In the genomic region with DNA sequence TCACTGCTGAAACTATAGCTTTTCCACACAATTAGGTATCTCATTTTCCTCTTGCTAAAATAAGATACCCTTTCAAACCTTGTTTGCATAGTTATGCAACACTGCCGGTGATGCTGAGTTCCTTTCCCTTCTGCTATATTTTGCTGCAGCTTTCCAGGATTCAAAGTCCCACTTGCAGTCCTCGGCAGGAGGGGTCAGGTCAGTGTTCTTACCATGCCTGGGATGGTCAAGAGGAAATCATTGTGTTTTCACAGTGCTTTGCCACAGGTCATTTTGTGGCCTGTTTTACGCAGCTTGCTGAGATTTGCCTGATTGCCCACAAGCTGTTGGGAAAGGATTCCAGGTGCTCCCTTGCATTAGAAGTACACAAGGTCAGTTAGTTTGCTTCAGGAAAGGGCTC, we compare ENCODE assay signal across 1 cellular context.
TF ChIP-seq lines count a peak whose summit lies in the region.

No MANE protein-coding gene starts in this region.

TF ChIP-seq in HepG2, 621 proteins besides CTCF, POLR2A, EP300 and RAD21 (continued from another document and continues in another):
- no peak for TF ChIP-seq ZBTB2 (CRISPR knock-in tag; IDR thresholded peaks at IDR 0.05; ENCODE audit: low read depth)
- no peak for TF ChIP-seq GPN1 (CRISPR knock-in tag; IDR thresholded peaks at IDR 0.05; ENCODE audit: borderline replicate concordance)
- no peak for TF ChIP-seq HMG20B (CRISPR knock-in tag; conservative IDR thresholded peaks at IDR 0.05)
- TF ChIP-seq GMEB1 (CRISPR knock-in tag; IDR thresholded peaks at IDR 0.05; ENCODE audit: borderline replicate concordance) = no peak
- TF ChIP-seq ZNF354B (CRISPR knock-in tag; IDR thresholded peaks at IDR 0.05) = no peak
- TF ChIP-seq ZNF549 (CRISPR knock-in tag; IDR thresholded peaks at IDR 0.05) = no peak
- TF ChIP-seq, protein P1, sequence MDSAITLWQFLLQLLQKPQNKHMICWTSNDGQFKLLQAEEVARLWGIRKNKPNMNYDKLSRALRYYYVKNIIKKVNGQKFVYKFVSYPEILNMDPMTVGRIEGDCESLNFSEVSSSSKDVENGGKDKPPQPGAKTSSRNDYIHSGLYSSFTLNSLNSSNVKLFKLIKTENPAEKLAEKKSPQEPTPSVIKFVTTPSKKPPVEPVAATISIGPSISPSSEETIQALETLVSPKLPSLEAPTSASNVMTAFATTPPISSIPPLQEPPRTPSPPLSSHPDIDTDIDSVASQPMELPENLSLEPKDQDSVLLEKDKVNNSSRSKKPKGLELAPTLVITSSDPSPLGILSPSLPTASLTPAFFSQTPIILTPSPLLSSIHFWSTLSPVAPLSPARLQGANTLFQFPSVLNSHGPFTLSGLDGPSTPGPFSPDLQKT (CRISPR knock-in tag; IDR thresholded peaks at IDR 0.05; ENCODE audit: borderline replicate concordance) = no peak
- peak; percentile 53; the same call in 1 of the 2 replicates for TF ChIP-seq PITX1 (CRISPR knock-in tag; IDR thresholded peaks at IDR 0.05)
- no peak for TF ChIP-seq ZNF260 (CRISPR knock-in tag; IDR thresholded peaks at IDR 0.05; ENCODE audit: borderline replicate concordance, low read depth)
- no peak for TF ChIP-seq ZNF281 (CRISPR knock-in tag; IDR thresholded peaks at IDR 0.05; ENCODE audit: borderline replicate concordance)
- TF ChIP-seq ATM (IDR thresholded peaks at IDR 0.05; ENCODE audit: borderline replicate concordance) = no peak
- TF ChIP-seq CC2D1A (CRISPR knock-in tag; IDR thresholded peaks at IDR 0.05) = no peak
- TF ChIP-seq HNRNPK (IDR thresholded peaks at IDR 0.05; ENCODE audit: low read depth, low read length, poor library complexity, severe bottlenecking) = no peak
- no peak; the same call in 1 of the 2 replicates for TF ChIP-seq FOXJ3 (CRISPR knock-in tag; IDR thresholded peaks at IDR 0.05; ENCODE audit: borderline replicate concordance)
- no peak for TF ChIP-seq RBFOX2 (IDR thresholded peaks at IDR 0.05; ENCODE audit: low read depth, low read length)
- TF ChIP-seq SRSF1 (optimal IDR thresholded peaks at IDR 0.05; ENCODE audit: low read depth, low read length) = no peak
- TF ChIP-seq HNF4G (IDR thresholded peaks at IDR 0.05; ENCODE audit: borderline replicate concordance, low read depth, low read length) = 0 out of 2 replicates have a peak, but pooled peaks have one; percentile 69
- peak; percentile 64; the same call in 1 of the 2 replicates for TF ChIP-seq HNF4G (CRISPR knock-in tag; IDR thresholded peaks at IDR 0.05; ENCODE audit: borderline replicate concordance, low read depth)
- no peak for TF ChIP-seq REXO4 (CRISPR knock-in tag; IDR thresholded peaks at IDR 0.05; ENCODE audit: borderline replicate concordance)
- TF ChIP-seq, protein P2, sequence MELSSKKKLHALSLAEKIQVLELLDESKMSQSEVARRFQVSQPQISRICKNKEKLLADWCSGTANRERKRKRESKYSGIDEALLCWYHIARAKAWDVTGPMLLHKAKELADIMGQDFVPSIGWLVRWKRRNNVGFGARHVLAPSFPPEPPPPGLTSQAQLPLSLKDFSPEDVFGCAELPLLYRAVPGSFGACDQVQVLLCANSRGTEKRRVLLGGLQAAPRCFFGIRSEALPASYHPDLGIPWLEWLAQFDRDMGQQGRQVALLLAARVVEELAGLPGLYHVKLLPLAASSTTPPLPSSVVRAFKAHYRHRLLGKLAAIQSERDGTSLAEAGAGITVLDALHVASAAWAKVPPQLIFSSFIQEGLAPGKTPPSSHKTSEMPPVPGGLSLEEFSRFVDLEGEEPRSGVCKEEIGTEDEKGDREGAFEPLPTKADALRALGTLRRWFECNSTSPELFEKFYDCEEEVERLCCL (CRISPR knock-in tag; IDR thresholded peaks at IDR 0.05; ENCODE audit: borderline replicate concordance) = no peak
- TF ChIP-seq, protein P3, sequence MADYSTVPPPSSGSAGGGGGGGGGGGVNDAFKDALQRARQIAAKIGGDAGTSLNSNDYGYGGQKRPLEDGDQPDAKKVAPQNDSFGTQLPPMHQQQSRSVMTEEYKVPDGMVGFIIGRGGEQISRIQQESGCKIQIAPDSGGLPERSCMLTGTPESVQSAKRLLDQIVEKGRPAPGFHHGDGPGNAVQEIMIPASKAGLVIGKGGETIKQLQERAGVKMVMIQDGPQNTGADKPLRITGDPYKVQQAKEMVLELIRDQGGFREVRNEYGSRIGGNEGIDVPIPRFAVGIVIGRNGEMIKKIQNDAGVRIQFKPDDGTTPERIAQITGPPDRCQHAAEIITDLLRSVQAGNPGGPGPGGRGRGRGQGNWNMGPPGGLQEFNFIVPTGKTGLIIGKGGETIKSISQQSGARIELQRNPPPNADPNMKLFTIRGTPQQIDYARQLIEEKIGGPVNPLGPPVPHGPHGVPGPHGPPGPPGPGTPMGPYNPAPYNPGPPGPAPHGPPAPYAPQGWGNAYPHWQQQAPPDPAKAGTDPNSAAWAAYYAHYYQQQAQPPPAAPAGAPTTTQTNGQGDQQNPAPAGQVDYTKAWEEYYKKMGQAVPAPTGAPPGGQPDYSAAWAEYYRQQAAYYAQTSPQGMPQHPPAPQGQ (CRISPR knock-in tag; IDR thresholded peaks at IDR 0.05; ENCODE audit: borderline replicate concordance) = no peak
- no peak for TF ChIP-seq HINFP (CRISPR knock-in tag; IDR thresholded peaks at IDR 0.05; ENCODE audit: low read depth)
- no peak for TF ChIP-seq CBFB (CRISPR knock-in tag; IDR thresholded peaks at IDR 0.05)
- TF ChIP-seq KDM4B (CRISPR knock-in tag; IDR thresholded peaks at IDR 0.05) = no peak
- TF ChIP-seq DNMT1 (CRISPR knock-in tag; IDR thresholded peaks at IDR 0.05) = no peak
- no peak for TF ChIP-seq RFX1 (IDR thresholded peaks at IDR 0.05)
- no peak for TF ChIP-seq ATAD3A (CRISPR knock-in tag; IDR thresholded peaks at IDR 0.05)
- TF ChIP-seq ZNF138 (CRISPR knock-in tag; IDR thresholded peaks at IDR 0.05; ENCODE audit: low read depth) = no peak
- TF ChIP-seq JARID2 (CRISPR knock-in tag; IDR thresholded peaks at IDR 0.05; ENCODE audit: insufficient replicate concordance) = no peak
- TF ChIP-seq CEBPB (IDR thresholded peaks at IDR 0.05; ENCODE audit: borderline replicate concordance, low read depth, low read length) = peak; percentile 80
- no peak for TF ChIP-seq ZNF143 (CRISPR knock-in tag; IDR thresholded peaks at IDR 0.05)
- TF ChIP-seq NCOA2 (CRISPR knock-in tag; IDR thresholded peaks at IDR 0.05) = peak; percentile 47; the same call in 1 of the 2 replicates
- no peak for TF ChIP-seq ZNF746 (CRISPR knock-in tag; IDR thresholded peaks at IDR 0.05)
- no peak for TF ChIP-seq ZNF337 (CRISPR knock-in tag; IDR thresholded peaks at IDR 0.05; ENCODE audit: borderline replicate concordance, low read depth)
- no peak; the same call in 1 of the 2 replicates for TF ChIP-seq ZNF609 (CRISPR knock-in tag; IDR thresholded peaks at IDR 0.05; ENCODE audit: borderline replicate concordance)
- no peak for TF ChIP-seq ZBTB1 (CRISPR knock-in tag; IDR thresholded peaks at IDR 0.05; ENCODE audit: borderline replicate concordance)
- no peak for TF ChIP-seq SP1 (IDR thresholded peaks at IDR 0.05)
- no peak for TF ChIP-seq SP1 (CRISPR knock-in tag; IDR thresholded peaks at IDR 0.05)
- TF ChIP-seq ZNF766 (CRISPR knock-in tag; IDR thresholded peaks at IDR 0.05; ENCODE audit: borderline replicate concordance) = no peak
- TF ChIP-seq FOXA3 (CRISPR knock-in tag; IDR thresholded peaks at IDR 0.05) = peak; percentile 77
- TF ChIP-seq ZNF782 (CRISPR knock-in tag; IDR thresholded peaks at IDR 0.05; ENCODE audit: borderline replicate concordance) = no peak
- no peak for TF ChIP-seq RFXANK (CRISPR knock-in tag; IDR thresholded peaks at IDR 0.05)
- no peak for TF ChIP-seq CSRNP2 (CRISPR knock-in tag; conservative IDR thresholded peaks at IDR 0.05; ENCODE audit: low read depth)
- TF ChIP-seq FOXK2 (IDR thresholded peaks at IDR 0.05) = no peak
- no peak for TF ChIP-seq HNRNPH1 (optimal IDR thresholded peaks at IDR 0.05; ENCODE audit: low read depth, low read length)
- TF ChIP-seq ZNF441 (CRISPR knock-in tag; IDR thresholded peaks at IDR 0.05; ENCODE audit: borderline replicate concordance) = no peak
